In the genomic region with DNA sequence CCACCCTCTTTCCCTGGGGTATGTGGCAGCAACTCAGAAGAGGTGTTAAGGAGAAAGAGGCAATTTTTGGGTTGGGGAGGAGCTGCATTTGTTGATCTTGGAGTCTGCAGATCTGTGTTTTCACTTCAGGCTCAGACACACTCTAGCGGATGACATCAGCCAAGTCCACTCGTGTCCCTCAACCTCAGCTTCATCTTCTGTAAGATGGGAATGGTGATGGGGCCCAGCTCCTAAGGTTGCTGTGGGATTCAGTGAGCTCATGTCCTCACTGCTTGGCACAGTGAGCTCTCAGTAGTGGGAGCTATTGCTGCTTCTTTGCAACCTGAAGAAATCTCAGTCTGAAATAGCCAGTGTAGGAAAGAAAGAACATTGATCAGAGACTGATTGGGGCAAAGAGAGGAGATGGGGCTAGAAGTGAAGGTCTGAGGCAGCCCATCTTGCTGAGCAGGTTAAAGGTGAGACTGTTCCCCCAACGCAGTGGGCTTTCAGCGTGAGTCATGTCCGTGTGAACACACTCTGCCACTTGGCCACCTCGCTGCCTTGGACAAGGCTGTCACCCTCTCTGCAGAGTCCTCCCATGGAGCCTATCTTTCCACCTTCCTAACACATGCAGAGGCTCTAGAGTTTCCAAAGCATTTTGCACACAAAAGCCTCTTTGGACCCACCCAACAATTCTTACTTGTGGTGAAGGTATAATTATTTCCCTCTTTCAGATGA, we compare ENCODE assay signal across 19 cellular contexts.
"Had no signal": no experiment of that assay in that cellular context is flagged by ENCODE, and none has a peak within 500 bp of the region (broad histone marks: within the 10 kb centered on the region; RNA-seq: fewer than 3 reads in every experiment).

No MANE protein-coding gene starts in this region.

- DNase-seq: activated CD4-positive, alpha-beta T cell treated with anti-CD3 and anti-CD28 coated beads, Interleukin-2, amount 10 ng/mL, durations not matched to agents 7 days and 5 days; activated CD8-positive, alpha-beta T cell treated with anti-CD3 and anti-CD28 coated beads, Interleukin-2, amount 10 ng/mL, durations not matched to agents 7 days and 5 days; activated naive CD4-positive, alpha-beta T cell treated with Interleukin-2 at 50 U/mL for 16 hours; activated naive CD8-positive, alpha-beta T cell treated with anti-CD3 and anti-CD28 coated beads for 36 hours; effector CD8-positive, alpha-beta T cell; foreskin keratinocyte; lower lobe of right lung; naive thymus-derived CD4-positive, alpha-beta T cell; stimulated activated CD4-positive, alpha-beta T cell treated with anti-CD3 and anti-CD28 coated beads, Interleukin-12 subunit alpha, Interleukin-12 subunit beta, amount 100 ng/mL, for 4 hours; stimulated activated CD4-positive, alpha-beta T cell treated with anti-CD3 and anti-CD28 coated beads, Interleukin-4, amount 100 ng/mL, for 4 hours; T-cell had no signal

- H3K9ac ChIP-seq: neural progenitor cell had no signal

- H3K4me1 ChIP-seq: foreskin keratinocyte, lower lobe of right lung, neural progenitor cell, prostate gland had no signal

- H3K4me2 ChIP-seq: neural progenitor cell had no signal

- H3K9me3 ChIP-seq: lower lobe of right lung, prostate gland, tibial nerve had no signal

- ATAC-seq: activated CD4-positive, CD25-positive, alpha-beta regulatory T cell treated with anti-CD3 and anti-CD28 coated beads, Interleukin-2, amount 50 U/mL, for 24 hours; activated CD8-positive, alpha-beta T cell treated with anti-CD3 and anti-CD28 coated beads, Interleukin-2, amount 10 ng/mL, durations not matched to agents 7 days and 5 days; foreskin keratinocyte; left lobe of liver; lower lobe of right lung; naive thymus-derived CD4-positive, alpha-beta T cell; T-cell had no signal

- H3K27me3 ChIP-seq: foreskin keratinocyte, neural progenitor cell, tibial nerve had no signal

- FAIRE-seq: keratinocyte, urothelium cell line had no signal

- H3K4me3 ChIP-seq: lower lobe of right lung, neural progenitor cell, prostate gland, tibial nerve had no signal

- H3K36me3 ChIP-seq: lower lobe of right lung, neural progenitor cell, prostate gland, tibial nerve had no signal

- H3K27ac ChIP-seq: foreskin keratinocyte, lower lobe of right lung, neural progenitor cell, prostate gland, VCaP had no signal

- H2AFZ ChIP-seq: neural progenitor cell had no signal
